Comparison of ENCODE assay signal across 10 cellular contexts in genomic region chr10:114714281-114714741, GRCh38. TPM values are rescaled to one million over a fixed set of nuclear protein-coding genes. Genes with fewer than 3 reads are reported as not detected.
A peak's percentile ranks its signal among the peaks of the same experiment; 100 is the strongest.
DNase-seq lines count a peak whose midpoint lies in the region; ATAC-seq, FAIRE-seq and TF ChIP-seq lines count a peak whose summit lies in the region.
"Had no signal": no experiment of that assay in that cellular context is flagged by ENCODE, and none has a peak within 500 bp of the region (broad histone marks: within the 10 kb centered on the region; RNA-seq: fewer than 3 reads in every experiment).

No MANE protein-coding gene starts in this region.

- no peaks in the 10 kb centered on the region for H3K36me3 Mint-ChIP-seq in astrocyte (ENCODE audit: low read depth, unreplicated experiment)
- H3K36me3 Mint-ChIP-seq in activated T-helper 1 cell treated with anti-CD3 and anti-CD28 coated beads, Interleukin-12 subunit alpha, Interleukin-12 subunit beta, Interleukin-2, Interleukin-4 antibody, amounts not matched to agents 30 ng/mL and 10 ng/mL and 1 ng/mL, durations not matched to agents 14 hours and 24 hours and 36 hours (ENCODE audit: low read depth): no peaks in the 10 kb centered on the region

- H3K9me3 ChIP-seq in astrocyte (ENCODE audit: insufficient read depth, low read depth, low read length) (no peaks in the 10 kb centered on the region), uterus (no peaks in the 10 kb centered on the region)

- H3K4me3 Mint-ChIP-seq in astrocyte (ENCODE audit: unreplicated experiment): no peak overlapping the region
- H3K4me3 Mint-ChIP-seq in activated T-helper 1 cell treated with anti-CD3 and anti-CD28 coated beads, Interleukin-12 subunit alpha, Interleukin-12 subunit beta, Interleukin-2, Interleukin-4 antibody, amounts not matched to agents 30 ng/mL and 10 ng/mL and 1 ng/mL, durations not matched to agents 14 hours and 24 hours and 36 hours: no peak overlapping the region
- H3K4me3 Mint-ChIP-seq: activated CD8-positive, alpha-beta T cell treated with anti-CD3 and anti-CD28 coated beads for 36 hours had no signal

- peak overlapping the region; percentile 77 for H3K4me2 ChIP-seq in astrocyte (ENCODE audit: low read length)

- peak; percentile 66 for FAIRE-seq in astrocyte (lab: Jason Lieb, UNC)

- no peaks in the 10 kb centered on the region for H3K27me3 Mint-ChIP-seq in astrocyte (ENCODE audit: low read depth, unreplicated experiment)
- peaks cover 27% of the 10 kb centered on the region for H3K27me3 Mint-ChIP-seq in activated T-helper 1 cell treated with anti-CD3 and anti-CD28 coated beads, Interleukin-12 subunit alpha, Interleukin-12 subunit beta, Interleukin-2, Interleukin-4 antibody, amounts not matched to agents 30 ng/mL and 10 ng/mL and 1 ng/mL, durations not matched to agents 14 hours and 24 hours and 36 hours (ENCODE audit: insufficient read depth)

- peaks cover 11% of the 10 kb centered on the region for H3K4me1 Mint-ChIP-seq in astrocyte (ENCODE audit: low read depth, unreplicated experiment)
- no peaks in the 10 kb centered on the region for H3K4me1 Mint-ChIP-seq in activated T-helper 1 cell treated with anti-CD3 and anti-CD28 coated beads, Interleukin-12 subunit alpha, Interleukin-12 subunit beta, Interleukin-2, Interleukin-4 antibody, amounts not matched to agents 30 ng/mL and 10 ng/mL and 1 ng/mL, durations not matched to agents 14 hours and 24 hours and 36 hours (ENCODE audit: low read depth)

- ATAC-seq in Right ventricle myocardium inferior (peak; percentile 83), HG03097 (IDR thresholded peaks at IDR 0.05; ENCODE audit: low FRiP score, unreplicated experiment) (no peak)
- ATAC-seq: activated CD8-positive, alpha-beta T cell treated with anti-CD3 and anti-CD28 coated beads for 36 hours had no signal

- TF ChIP-seq CTCF in astrocyte (IDR thresholded peaks at IDR 0.05; ENCODE audit: insufficient read depth, low read depth, low read length): no peak
- TF ChIP-seq CTCF in uterus (IDR thresholded peaks at IDR 0.05): no peak

- H3K79me2 ChIP-seq in astrocyte (ENCODE audit: insufficient read depth, low read length): no peaks in the 10 kb centered on the region

- H3K4me1 ChIP-seq in astrocyte (ENCODE audit: insufficient read depth, low read length) (peaks cover 39% of the 10 kb centered on the region), uterus (no peaks in the 10 kb centered on the region)

- peaks cover 2% of the 10 kb centered on the region for H3K9me3 Mint-ChIP-seq in astrocyte (ENCODE audit: unreplicated experiment)
- H3K9me3 Mint-ChIP-seq in activated T-helper 1 cell treated with anti-CD3 and anti-CD28 coated beads, Interleukin-12 subunit alpha, Interleukin-12 subunit beta, Interleukin-2, Interleukin-4 antibody, amounts not matched to agents 30 ng/mL and 10 ng/mL and 1 ng/mL, durations not matched to agents 14 hours and 24 hours and 36 hours: no peaks in the 10 kb centered on the region
- H3K9me3 Mint-ChIP-seq: activated CD8-positive, alpha-beta T cell treated with anti-CD3 and anti-CD28 coated beads for 36 hours had no signal

- H3K27ac ChIP-seq in astrocyte (ENCODE audit: low read depth, low read length): peak overlapping the region; percentile 89
- peak overlapping the region; percentile 59 to 80 for H3K27ac ChIP-seq in uterus
- H3K27ac ChIP-seq: C4-2B had no signal

- H3K36me3 ChIP-seq in astrocyte (ENCODE audit: insufficient read depth, low read length): no peaks in the 10 kb centered on the region
- H3K36me3 ChIP-seq in uterus: no peaks in the 10 kb centered on the region

- H2AFZ ChIP-seq in astrocyte (ENCODE audit: low read depth, low read length): no peak overlapping the region

- no peaks in the 10 kb centered on the region for H4K20me1 ChIP-seq in astrocyte (ENCODE audit: insufficient read depth, low read length)

- H3K9ac ChIP-seq in astrocyte (ENCODE audit: low read length): peak overlapping the region; percentile 64

- DNase-seq in Right ventricle myocardium inferior (ENCODE audit: missing footprints) (no peak), cardiac septum (ENCODE audit: low spot score) (no peak), astrocyte (ENCODE audit: low read depth) (peak; percentile 98), inferior parietal cortex (ENCODE audit: extremely low spot score) (peak; percentile 42), uterus (no peak), NOMO-1 treated with DMSO at 0.1 percent for 48 hours (lab: John Stamatoyannopoulos, UW; ENCODE audit: unreplicated experiment) (no peak)
- DNase-seq in activated T-helper 1 cell treated with anti-CD3 and anti-CD28 coated beads, Interleukin-12 subunit alpha, Interleukin-12 subunit beta, Interleukin-2, Interleukin-4 antibody, amounts not matched to agents 30 ng/mL and 10 ng/mL and 1 ng/mL, durations not matched to agents 14 hours and 24 hours and 36 hours (ENCODE audit: low spot score): no peak
- DNase-seq: activated CD8-positive, alpha-beta T cell treated with anti-CD3 and anti-CD28 coated beads for 36 hours had no signal

- H3K27me3 ChIP-seq in astrocyte (ENCODE audit: insufficient read depth, low read length) (no peaks in the 10 kb centered on the region), uterus (no peaks in the 10 kb centered on the region)

- intact Hi-C loops in Right ventricle myocardium inferior (cut with DNase I) (loop anchor here (2.0 to 5.0 kb wide), 2 partner anchors 52 to 242 kb away; no protein-coding TSS in a partner anchor), cardiac septum (cut with DNase I) (loop anchor here (5.0 kb wide), 1 partner anchor 242 kb away; no protein-coding TSS in a partner anchor), uterus (cut with DNase I; ENCODE audit: low total_unique reads) (no loop called here)
- intact Hi-C loops in activated T-helper 1 cell treated with anti-CD3 and anti-CD28 coated beads, Interleukin-12 subunit alpha, Interleukin-12 subunit beta, Interleukin-2, Interleukin-4 antibody, amounts not matched to agents 30 ng/mL and 10 ng/mL and 1 ng/mL, durations not matched to agents 14 hours and 24 hours and 36 hours (cut with micrococcal nuclease): no loop called here

- H3K4me3 ChIP-seq in astrocyte (ENCODE audit: insufficient read depth, low read depth, low read length): peak overlapping the region; percentile 22
- H3K4me3 ChIP-seq in uterus: no peak overlapping the region

- H3K27ac Mint-ChIP-seq in astrocyte (ENCODE audit: unreplicated experiment): no peak overlapping the region
- no peak overlapping the region for H3K27ac Mint-ChIP-seq in activated T-helper 1 cell treated with anti-CD3 and anti-CD28 coated beads, Interleukin-12 subunit alpha, Interleukin-12 subunit beta, Interleukin-2, Interleukin-4 antibody, amounts not matched to agents 30 ng/mL and 10 ng/mL and 1 ng/mL, durations not matched to agents 14 hours and 24 hours and 36 hours
- H3K27ac Mint-ChIP-seq: activated CD8-positive, alpha-beta T cell treated with anti-CD3 and anti-CD28 coated beads for 36 hours had no signal

- TF ChIP-seq POLR2A in uterus (IDR thresholded peaks at IDR 0.05): no peak

RNA-seq across cellular contexts. Expression of gene ABLIM1, which starts 56.2 kb away (rescaled TPM):
- total RNA-seq in Right ventricle myocardium inferior (730 TPM), cardiac septum (473 TPM), astrocyte (70.0 and 70.1 TPM in 2 replicates), uterus (100 to 1,000 TPM in 2 of 4 donors, 10 to 100 TPM in 2; 41.2 to 128 (median 97.3) TPM)
- total RNA-seq in activated T-helper 1 cell treated with anti-CD3 and anti-CD28 coated beads, Interleukin-12 subunit alpha, Interleukin-12 subunit beta, Interleukin-2, Interleukin-4 antibody, amounts not matched to agents 30 ng/mL and 10 ng/mL and 1 ng/mL, durations not matched to agents 14 hours and 24 hours and 36 hours: 14.2 TPM in 2 replicates

Comparison
In these comparisons a context has a peak if more than half of its experiments do, and no peak if none do; other contexts are left out.
1. DNase-seq: peak in astrocyte (single experiment) and inferior parietal cortex (single experiment); none in Right ventricle myocardium inferior (single experiment), cardiac septum (single experiment), uterus (0 of 2), activated T-helper 1 cell treated with anti-CD3 and anti-CD28 coated beads, Interleukin-12 subunit alpha, Interleukin-12 subunit beta, Interleukin-2, Interleukin-4 antibody, amounts not matched to agents 30 ng/mL and 10 ng/mL and 1 ng/mL, durations not matched to agents 14 hours and 24 hours and 36 hours (single experiment) and NOMO-1 treated with DMSO at 0.1 percent for 48 hours (single experiment).
2. intact Hi-C loops: an anchor here in Right ventricle myocardium inferior (2.0 to 5.0 kb wide) and cardiac septum (5.0 kb wide); none called in uterus and activated T-helper 1 cell treated with anti-CD3 and anti-CD28 coated beads, Interleukin-12 subunit alpha, Interleukin-12 subunit beta, Interleukin-2, Interleukin-4 antibody, amounts not matched to agents 30 ng/mL and 10 ng/mL and 1 ng/mL, durations not matched to agents 14 hours and 24 hours and 36 hours.